ENCODE assay signal across 16 cellular contexts in the genomic region with DNA sequence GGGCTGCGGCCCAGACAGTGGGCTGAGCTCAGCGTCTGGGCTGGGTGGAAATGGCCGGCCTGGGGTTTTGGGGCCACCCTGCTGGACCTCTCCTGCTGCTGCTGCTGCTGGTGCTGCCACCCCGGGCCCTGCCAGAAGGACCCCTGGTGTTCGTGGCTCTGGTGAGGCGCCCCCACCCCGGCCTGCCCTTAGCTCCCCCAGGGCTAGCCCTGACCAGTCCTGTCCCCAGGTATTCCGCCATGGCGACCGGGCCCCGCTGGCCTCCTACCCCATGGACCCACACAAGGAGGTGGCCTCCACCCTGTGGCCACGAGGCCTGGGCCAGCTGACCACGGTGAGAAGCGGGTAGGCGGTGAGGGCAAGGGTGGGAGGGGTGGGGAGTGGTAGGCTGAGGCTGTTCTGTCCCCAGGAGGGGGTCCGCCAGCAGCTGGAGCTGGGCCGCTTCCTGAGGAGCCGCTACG. TPM values are rescaled to one million over a fixed set of nuclear protein-coding genes. Genes with fewer than 3 reads are reported as not detected.
DNase-seq lines count a peak whose midpoint lies in the region; ATAC-seq lines count a peak whose summit lies in the region.
"Had no signal": no experiment of that assay in that cellular context is flagged by ENCODE, and none has a peak within 500 bp of the region (broad histone marks: within the 10 kb centered on the region; RNA-seq: fewer than 3 reads in every experiment).

Gene ACP4, plus strand, starts transcription at position 51 of the 461 bp plus-strand sequence. Its CDS starts 0 bp downstream, at position 51.

- H3K4me3 ChIP-seq in MG63 = no peak within 1 kb of the TSS
- H3K4me3 ChIP-seq: A549, GM23338 had no signal

- no peaks in the 10 kb centered on the region for H3K27me3 Mint-ChIP-seq in activated T-cell treated with anti-CD3 and anti-CD28 coated beads, Interleukin-2, amount 50 U/mL, for 24 hours
- no peaks in the 10 kb centered on the region for H3K27me3 Mint-ChIP-seq in central memory CD8-positive, alpha-beta T cell

- H3K4me3 Mint-ChIP-seq in activated T-cell treated with anti-CD3 and anti-CD28 coated beads, Interleukin-2, amount 50 U/mL, for 24 hours = no peak within 1 kb of the TSS
- no peak within 1 kb of the TSS for H3K4me3 Mint-ChIP-seq in central memory CD8-positive, alpha-beta T cell
- H3K4me3 Mint-ChIP-seq: GM23338 had no signal

- no peak for ATAC-seq in central memory CD8-positive, alpha-beta T cell (replicated peaks; ENCODE audit: extremely low read depth, poor library complexity, severe bottlenecking)
- ATAC-seq in sciatic nerve = peak; percentile 34
- ATAC-seq: GM23338 had no signal

- peak within 1 kb of the TSS; percentile 63 for H3K27ac Mint-ChIP-seq in activated T-cell treated with anti-CD3 and anti-CD28 coated beads, Interleukin-2, amount 50 U/mL, for 24 hours
- peak within 1 kb of the TSS; percentile 61 for H3K27ac Mint-ChIP-seq in central memory CD8-positive, alpha-beta T cell (ENCODE audit: low read depth)
- H3K27ac Mint-ChIP-seq: GM23338 had no signal

- H3K4me1 Mint-ChIP-seq in activated T-cell treated with anti-CD3 and anti-CD28 coated beads, Interleukin-2, amount 50 U/mL, for 24 hours (ENCODE audit: low read depth) = peaks cover 7% of the 10 kb centered on the region
- no peaks in the 10 kb centered on the region for H3K4me1 Mint-ChIP-seq in central memory CD8-positive, alpha-beta T cell

- no peaks in the 10 kb centered on the region for H3K9me3 ChIP-seq in MG63
- H3K9me3 ChIP-seq: A549 had no signal

- peaks cover 2% of the 10 kb centered on the region for H3K36me3 Mint-ChIP-seq in activated T-cell treated with anti-CD3 and anti-CD28 coated beads, Interleukin-2, amount 50 U/mL, for 24 hours (ENCODE audit: low read depth)
- H3K36me3 Mint-ChIP-seq in central memory CD8-positive, alpha-beta T cell (ENCODE audit: insufficient read depth) = peaks cover 5% of the 10 kb centered on the region

- no peaks in the 10 kb centered on the region for H3K27me3 ChIP-seq in MG63

- H3K9me3 Mint-ChIP-seq in activated T-cell treated with anti-CD3 and anti-CD28 coated beads, Interleukin-2, amount 50 U/mL, for 24 hours = no peaks in the 10 kb centered on the region
- no peaks in the 10 kb centered on the region for H3K9me3 Mint-ChIP-seq in central memory CD8-positive, alpha-beta T cell

- intact Hi-C loops in sciatic nerve (cut with DNase I) = no loop called here

- no peak for DNase-seq in activated T-cell treated with anti-CD3 and anti-CD28 coated beads, Interleukin-2, amount 50 U/mL, for 24 hours
- DNase-seq in activated T-cell treated with anti-CD3 and anti-CD28 coated beads, Interleukin-2, amount 50 U/mL, for 1 hour = no peak
- DNase-seq in EL = peak; percentile 23
- DNase-seq in central memory CD8-positive, alpha-beta T cell (ENCODE audit: low spot score in 2 of 2) = no peak
- DNase-seq in sciatic nerve (ENCODE audit: low spot score) = no peak
- DNase-seq in stimulated activated CD8-positive, alpha-beta memory T cell treated with anti-CD3 and anti-CD28 coated beads, Interleukin-4, amount 100 ng/mL, for 48 hours = no peak
- DNase-seq in MG63 = no peak
- no peak for DNase-seq in activated effector memory CD4-positive, alpha-beta T cell treated with Interleukin-2 at 50 U/mL for 16 hours
- DNase-seq: Karpas-422, NCI-H187 treated with DMSO at 0.1 percent for 48 hours, NCI-H446, NCI-H82, SIG-M5 had no signal

- H3K36me3 ChIP-seq in MG63 = peaks cover 2% of the 10 kb centered on the region; the same call in 1 of the 2 replicates

RNA-seq across cellular contexts. Expression of gene ACP4, which starts in this region (rescaled TPM):
- not detected for total RNA-seq in sciatic nerve
- not detected in 2 replicates for total RNA-seq in MG63 (2014; rRNA removed; shearing (Covaris generic); ENCODE audit: low replicate concordance)
- total RNA-seq: G401, GM23338 had no signal

Comparison
In these comparisons a context has a peak if more than half of its experiments do, and no peak if none do; other contexts are left out.
1. Peak in ATAC-seq in sciatic nerve; RNA of the gene not detected or under 1 TPM.